ENCODE assay signal across 2 cellular contexts in genomic region chr3:32495609-32496008, GRCh38.
TF ChIP-seq lines count a peak whose summit lies in the region.

No MANE protein-coding gene starts in this region.

TF ChIP-seq in GM12878, 131 proteins besides CTCF, POLR2A, EP300 and RAD21 (continues in another document):
- TF ChIP-seq USF1 (IDR thresholded peaks at IDR 0.05; ENCODE audit: borderline replicate concordance, extremely low read length, insufficient read depth, low read depth, low read length) (no peak), IRF3 (IDR thresholded peaks at IDR 0.05) (no peak), ZBTB40 (IDR thresholded peaks at IDR 0.05; ENCODE audit: borderline replicate concordance) (no peak), IKZF1 (conservative IDR thresholded peaks at IDR 0.05) (0 out of 2 replicates have a peak, but pooled peaks have one; percentile 19), POU2F2 (IDR thresholded peaks at IDR 0.05; ENCODE audit: borderline replicate concordance, low read depth, low read length) (no peak), MAX (IDR thresholded peaks at IDR 0.05; ENCODE audit: low read depth, low read length) (no peak), ZNF592 (IDR thresholded peaks at IDR 0.05) (no peak), PBX3 (IDR thresholded peaks at IDR 0.05; ENCODE audit: insufficient replicate concordance, low read depth, low read length) (no peak)

TF ChIP-seq in HepG2, 621 proteins besides CTCF, POLR2A, EP300 and RAD21:
- TF ChIP-seq ZNF883 (CRISPR knock-in tag; IDR thresholded peaks at IDR 0.05; ENCODE audit: not compliant biosample characterization) (no peak), ARID4A (CRISPR knock-in tag; IDR thresholded peaks at IDR 0.05; ENCODE audit: borderline replicate concordance) (no peak), ZNF552 (CRISPR knock-in tag; IDR thresholded peaks at IDR 0.05; ENCODE audit: borderline replicate concordance) (no peak), ZNF430 (CRISPR knock-in tag; IDR thresholded peaks at IDR 0.05) (no peak), FOXA1 (IDR thresholded peaks at IDR 0.05) (no peak), FOXA1 (CRISPR knock-in tag; IDR thresholded peaks at IDR 0.05) (no peak), POGK (CRISPR knock-in tag; conservative IDR thresholded peaks at IDR 0.05) (no peak), HOXA7 (CRISPR knock-in tag; IDR thresholded peaks at IDR 0.05) (no peak), MAFF (IDR thresholded peaks at IDR 0.05; ENCODE audit: low read depth, low read length) (no peak), NR2F6 (IDR thresholded peaks at IDR 0.05) (no peak), NR2F6 (CRISPR knock-in tag; IDR thresholded peaks at IDR 0.05) (no peak), ZNF7 (CRISPR knock-in tag; IDR thresholded peaks at IDR 0.05) (no peak), RFX3 (CRISPR knock-in tag; IDR thresholded peaks at IDR 0.05) (no peak), ZBTB42 (CRISPR knock-in tag; IDR thresholded peaks at IDR 0.05) (no peak), HCFC1 (IDR thresholded peaks at IDR 0.05; ENCODE audit: low read depth, low read length) (no peak), NCOR1 (IDR thresholded peaks at IDR 0.05; ENCODE audit: borderline replicate concordance, low read length) (no peak), HNF4A (CRISPR knock-in tag; IDR thresholded peaks at IDR 0.05) (no peak), CHD4 (IDR thresholded peaks at IDR 0.05; ENCODE audit: borderline replicate concordance, low read length) (no peak)
TF ChIP-seq in HepG2: peak in this region for 0.
